ENCODE assay signal across 24 cellular contexts in genomic region chrX:127943570-127943969, GRCh38.
"Had no signal": no experiment of that assay in that cellular context is flagged by ENCODE, and none has a peak within 500 bp of the region (broad histone marks: within the 10 kb centered on the region; RNA-seq: fewer than 3 reads in every experiment).

No MANE protein-coding gene starts in this region.

- H3K27ac ChIP-seq: neural progenitor cell, prostate gland, sigmoid colon, testis, tibial artery had no signal

- H3K9me3 Mint-ChIP-seq: memory B cell; natural killer cell treated with Interleukin-12 subunit alpha and Interleukin-12 subunit beta and Interleukin-15 and Interleukin-18, amount 100 ng/mL, for 72 hours; neural progenitor cell; type B pancreatic cell had no signal

- DNase-seq: cortex of kidney; effector CD4-positive, alpha-beta T cell; hypothalamus; mucosa of descending colon; naive B cell; right cardiac atrium; sigmoid colon; stimulated activated CD4-positive, alpha-beta T cell treated with anti-CD3 and anti-CD28 coated beads, Interleukin-2, amount 100 ng/mL, for 24 hours; stimulated activated CD4-positive, alpha-beta T cell treated with anti-CD3 and anti-CD28 coated beads, Interleukin-4, amount 100 ng/mL, for 24 hours; stimulated activated naive CD4-positive, alpha-beta T cell treated with Interleukin-2 at 50 U/mL for 16 hours; substantia nigra; testis; tibial artery had no signal

- H3K27me3 Mint-ChIP-seq: memory B cell; naive B cell; natural killer cell treated with Interleukin-12 subunit alpha and Interleukin-12 subunit beta and Interleukin-15 and Interleukin-18, amount 100 ng/mL, for 72 hours; type B pancreatic cell had no signal

- H3K27me3 ChIP-seq: neural progenitor cell, sigmoid colon, testis, tibial artery had no signal

- H2AFZ ChIP-seq: neural progenitor cell had no signal

- H3K4me3 ChIP-seq: lung, mucosa of descending colon, neural progenitor cell, prostate gland, sigmoid colon, testis, tibial artery had no signal

- H3K9ac ChIP-seq: neural progenitor cell had no signal

- ATAC-seq: left lobe of liver; mucosa of descending colon; natural killer cell treated with Interleukin-12 subunit alpha and Interleukin-12 subunit beta and Interleukin-15 and Interleukin-18, amount 100 ng/mL, for 72 hours; right cardiac atrium; stimulated activated effector memory CD8-positive, alpha-beta T cell treated with anti-CD3 and anti-CD28 coated beads, Interleukin-12 subunit alpha, Interleukin-12 subunit beta, amount 100 ng/mL, for 72 hours had no signal

- H3K36me3 ChIP-seq: neural progenitor cell, prostate gland, sigmoid colon, tibial artery had no signal

- FAIRE-seq: frontal cortex, keratinocyte had no signal

- H3K4me1 Mint-ChIP-seq: memory B cell; stimulated activated effector memory CD8-positive, alpha-beta T cell treated with anti-CD3 and anti-CD28 coated beads, Interleukin-12 subunit alpha, Interleukin-12 subunit beta, amount 100 ng/mL, for 72 hours had no signal

- H3K36me3 Mint-ChIP-seq: memory B cell; mesothelial cell of epicardium; naive B cell; natural killer cell treated with Interleukin-12 subunit alpha and Interleukin-12 subunit beta and Interleukin-15 and Interleukin-18, amount 100 ng/mL, for 72 hours; neural progenitor cell; stimulated activated effector memory CD8-positive, alpha-beta T cell treated with anti-CD3 and anti-CD28 coated beads, Interleukin-12 subunit alpha, Interleukin-12 subunit beta, amount 100 ng/mL, for 72 hours; type B pancreatic cell had no signal

- H3K9me3 ChIP-seq: mucosa of descending colon, prostate gland, sigmoid colon, testis, tibial artery had no signal

- H3K27ac Mint-ChIP-seq: memory B cell; mesothelial cell of epicardium; naive B cell; natural killer cell treated with Interleukin-12 subunit alpha and Interleukin-12 subunit beta and Interleukin-15 and Interleukin-18, amount 100 ng/mL, for 72 hours; neural progenitor cell; stimulated activated effector memory CD8-positive, alpha-beta T cell treated with anti-CD3 and anti-CD28 coated beads, Interleukin-12 subunit alpha, Interleukin-12 subunit beta, amount 100 ng/mL, for 72 hours; type B pancreatic cell had no signal

- H3K4me1 ChIP-seq: neural progenitor cell, prostate gland, sigmoid colon, testis, tibial artery had no signal

- H3K4me2 ChIP-seq: neural progenitor cell had no signal

- H3K4me3 Mint-ChIP-seq: memory B cell; mesothelial cell of epicardium; naive B cell; natural killer cell treated with Interleukin-12 subunit alpha and Interleukin-12 subunit beta and Interleukin-15 and Interleukin-18, amount 100 ng/mL, for 72 hours; neural progenitor cell; stimulated activated effector memory CD8-positive, alpha-beta T cell treated with anti-CD3 and anti-CD28 coated beads, Interleukin-12 subunit alpha, Interleukin-12 subunit beta, amount 100 ng/mL, for 72 hours; type B pancreatic cell had no signal
